Comparison of ENCODE assay signal across 11 cellular contexts in the genomic region with DNA sequence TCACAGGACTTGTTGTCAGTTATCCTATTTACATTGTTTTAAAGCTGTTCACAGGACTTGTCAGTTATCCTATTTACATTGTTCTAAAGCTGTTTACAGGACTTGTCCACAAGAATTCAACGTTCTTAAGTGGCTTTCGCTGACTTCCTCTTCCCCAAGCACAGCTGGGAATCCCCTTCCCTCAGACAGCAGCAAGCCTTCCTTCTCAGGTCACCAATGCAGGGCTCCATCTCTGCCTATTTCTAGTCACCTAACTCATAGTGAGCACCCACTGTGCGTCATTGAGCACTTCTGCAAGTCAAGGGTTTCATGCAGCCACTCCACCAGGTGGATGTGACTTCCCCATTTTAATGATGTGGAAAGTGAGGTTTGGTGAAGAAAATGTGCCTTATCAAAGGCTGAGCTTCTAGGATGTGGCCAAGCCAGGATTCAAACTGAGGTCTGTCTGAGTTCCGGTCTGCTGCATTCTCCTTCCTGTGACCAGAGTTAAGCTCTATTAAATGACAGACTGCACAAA.
DNase-seq lines count a peak whose midpoint lies in the region; ATAC-seq and TF ChIP-seq lines count a peak whose summit lies in the region.
"Had no signal": no experiment of that assay in that cellular context is flagged by ENCODE, and none has a peak within 500 bp of the region (broad histone marks: within the 10 kb centered on the region; RNA-seq: fewer than 3 reads in every experiment).

No MANE protein-coding gene starts in this region.

- H3K9me3 ChIP-seq in endodermal cell (ENCODE audit: control insufficient read depth, low read length): no peaks in the 10 kb centered on the region
- H3K9me3 ChIP-seq in PC-9 (ENCODE audit: insufficient read depth, low read depth): no peaks in the 10 kb centered on the region

- no TSS peak for BruUV-seq in PC-9 (replicated peaks; lab: Mats Ljungman, UMichigan)

- H3K36me3 ChIP-seq in endodermal cell (ENCODE audit: control insufficient read depth, insufficient read depth, low read length): no peaks in the 10 kb centered on the region
- H3K36me3 ChIP-seq in PC-9 (ENCODE audit: low read depth): no peaks in the 10 kb centered on the region

- CTCF ChIA-PET in PC-9 (lab: Charles Lee): no interaction called here

- no peak overlapping the region for H3K4me3 Mint-ChIP-seq in endodermal cell
- H3K4me3 Mint-ChIP-seq: nephron had no signal

- H3K27ac ChIP-seq in endodermal cell (ENCODE audit: low read depth, low read length) (no peak overlapping the region), PC-9 (no peak overlapping the region)

- H3F3A ChIP-seq in PC-9 (ENCODE audit: insufficient read depth, low read depth): no peaks in the 10 kb centered on the region

- H3K27me3 ChIP-seq in endodermal cell (ENCODE audit: control insufficient read depth, insufficient read depth, low read length, poor library complexity, severe bottlenecking) (peaks cover 34% of the 10 kb centered on the region), PC-9 (ENCODE audit: insufficient read depth, low read depth) (no peaks in the 10 kb centered on the region)

- H3K4me1 ChIP-seq in endodermal cell (ENCODE audit: control insufficient read depth, insufficient read depth, low read length) (peaks cover 10% of the 10 kb centered on the region), PC-9 (replicated peaks; ENCODE audit: insufficient read depth) (no peaks in the 10 kb centered on the region)

- TF ChIP-seq CTCF in GM13976 (IDR thresholded peaks at IDR 0.05; ENCODE audit: borderline replicate concordance, control extremely low read depth, extremely low read depth, insufficient read depth, missing control alignments) (no peak), endodermal cell (conservative IDR thresholded peaks at IDR 0.05) (no peak), PC-9 (conservative IDR thresholded peaks at IDR 0.05) (no peak)

- DNase-seq in GM13976 (ENCODE audit: low spot score) (peak; percentile 47), endodermal cell (peak; percentile 69), PC-9 (no peak), LoVo (ENCODE audit: low spot score) (no peak), NOMO-1 (lab: John Stamatoyannopoulos, UW; ENCODE audit: unreplicated experiment in 2 of 2) (no peak), NCI-H748 treated with DMSO at 0.1 percent for 48 hours (lab: John Stamatoyannopoulos, UW) (no peak)
- DNase-seq: NCI-H2029 treated with DMSO at 0.1 percent for 48 hours; stimulated activated naive CD4-positive, alpha-beta T cell had no signal

- no peaks in the 10 kb centered on the region for H3K36me3 Mint-ChIP-seq in endodermal cell (ENCODE audit: low read depth)

- no peaks in the 10 kb centered on the region for H3K79me2 ChIP-seq in PC-9 (ENCODE audit: low read depth)

- H3K9me2 ChIP-seq in PC-9 (ENCODE audit: insufficient read depth): no peaks in the 10 kb centered on the region

- H3K4me1 Mint-ChIP-seq in endodermal cell: peaks cover 23% of the 10 kb centered on the region

- H2AFZ ChIP-seq in PC-9: no peak overlapping the region

- ATAC-seq in GM21447 (IDR thresholded peaks at IDR 0.05; ENCODE audit: unreplicated experiment): peak; percentile 95
- ATAC-seq in HG03342 (IDR thresholded peaks at IDR 0.05; ENCODE audit: unreplicated experiment): peak; percentile 90

- POLR2A ChIA-PET in PC-9 (lab: Charles Lee; ENCODE audit: unreplicated experiment): no interaction called here

- in situ Hi-C loops in GM13976 (cut with MboI; ENCODE audit: low sequenced_read_pairs, unreplicated experiment): no loop called here

- H3K4me3 ChIP-seq in endodermal cell (ENCODE audit: low read length) (no peak overlapping the region), PC-9 (no peak overlapping the region)

- intact Hi-C loops in PC-9 (cut with micrococcal nuclease; ENCODE audit: unreplicated experiment): no loop called here

- H3K9ac ChIP-seq in endodermal cell (ENCODE audit: extremely low read depth, low read length, poor library complexity, severe bottlenecking): no peak overlapping the region

- H3K4me2 ChIP-seq in PC-9: no peak overlapping the region

- 56% methylated on average over 4 of the region's 4 CpGs; no CpG with 5 or more reads in 1 of the 2 experiments for WGBS in endodermal cell (ENCODE audit: insufficient coverage in 1 of 2, insufficient read length in 1 of 2), 2 experiments

- H4K20me1 ChIP-seq in PC-9 (ENCODE audit: insufficient read depth): no peaks in the 10 kb centered on the region

- peaks cover 72% of the 10 kb centered on the region for H3K27me3 Mint-ChIP-seq in endodermal cell (ENCODE audit: insufficient read depth)

- H3K27ac Mint-ChIP-seq in endodermal cell: peak overlapping the region; percentile 83
- H3K27ac Mint-ChIP-seq: nephron had no signal

- H3K9me3 Mint-ChIP-seq in endodermal cell: no peaks in the 10 kb centered on the region
- H3K9me3 Mint-ChIP-seq: nephron had no signal

Comparison
In these comparisons a context has a peak if more than half of its experiments do, and no peak if none do; other contexts are left out.
1. DNase-seq: peak in GM13976 (single experiment) and endodermal cell (single experiment); none in PC-9 (0 of 2), LoVo (single experiment), NOMO-1 (0 of 2) and NCI-H748 treated with DMSO at 0.1 percent for 48 hours (single experiment).